8 cellular contexts compared by ENCODE assay signal in the genomic region with DNA sequence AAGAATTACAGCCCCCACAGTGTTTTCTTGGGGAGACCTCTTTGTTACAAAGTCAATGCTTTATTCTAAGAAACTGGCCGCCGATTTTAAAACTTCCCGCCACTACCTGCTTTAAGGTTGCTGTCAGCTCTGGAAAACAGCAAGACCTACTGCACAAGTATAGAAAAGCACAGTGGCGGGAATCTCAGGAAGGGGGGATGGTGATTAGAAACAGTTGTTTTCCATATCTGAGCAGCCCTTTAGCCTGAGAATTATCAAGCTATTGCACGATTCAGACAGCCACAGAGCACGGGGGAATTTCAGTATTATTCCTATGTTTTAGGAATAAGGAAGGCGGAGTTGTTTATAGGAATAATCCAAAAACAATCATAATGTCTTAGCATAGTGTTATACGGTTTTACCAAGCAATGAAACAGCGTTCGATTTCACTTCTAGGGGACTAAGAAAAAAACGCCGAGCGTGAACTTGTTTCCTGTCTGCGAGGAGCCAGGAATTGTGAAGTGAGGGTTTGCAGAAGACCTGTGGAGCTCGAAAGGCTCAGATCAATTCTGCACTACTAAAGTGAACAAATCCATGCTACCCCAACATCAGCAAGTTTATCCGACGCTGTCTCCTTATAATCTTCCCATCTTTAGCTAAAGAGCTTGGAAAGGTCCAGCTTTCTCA.
DNase-seq lines count a peak whose midpoint lies in the region; ATAC-seq and TF ChIP-seq lines count a peak whose summit lies in the region.

No MANE protein-coding gene starts in this region.

- no peaks in the 10 kb centered on the region for H3K9me3 Mint-ChIP-seq in CD8-positive, alpha-beta memory T cell
- H3K9me3 Mint-ChIP-seq in activated CD4-positive, alpha-beta memory T cell treated with anti-CD3 and anti-CD28 coated beads for 36 hours, result no peaks in the 10 kb centered on the region

- peaks cover 0 to 10% (median 0%) of the 10 kb centered on the region in 3 donors for H3K36me3 Mint-ChIP-seq in CD8-positive, alpha-beta memory T cell
- no peaks in the 10 kb centered on the region for H3K36me3 Mint-ChIP-seq in activated CD4-positive, alpha-beta memory T cell treated with anti-CD3 and anti-CD28 coated beads for 36 hours

- peak; percentile 41 for ATAC-seq in GM19397 (IDR thresholded peaks at IDR 0.05; ENCODE audit: unreplicated experiment)
- ATAC-seq in HG03378 (IDR thresholded peaks at IDR 0.05; ENCODE audit: unreplicated experiment), result peak; percentile 30

- TF ChIP-seq CTCF in spleen (IDR thresholded peaks at IDR 0.05 in 8 of 11, conservative IDR thresholded peaks at IDR 0.05 in 3 of 11), result no peak

- no peak overlapping the region for H3K27ac ChIP-seq in CD8-positive, alpha-beta memory T cell (ENCODE audit: low read depth, low read length)
- H3K27ac ChIP-seq in spleen, result peak overlapping the region in 5 of 8 donors; percentile 51 to 73 (median 66)

- peak overlapping the region; percentile 90 to 99 (median 93) for H3K4me3 Mint-ChIP-seq in CD8-positive, alpha-beta memory T cell
- H3K4me3 Mint-ChIP-seq in activated CD4-positive, alpha-beta memory T cell treated with anti-CD3 and anti-CD28 coated beads for 36 hours, result peak overlapping the region; percentile 85

- no peaks in the 10 kb centered on the region for H3K9me3 ChIP-seq in CD8-positive, alpha-beta memory T cell (ENCODE audit: low read length)
- peaks cover 3% of the 10 kb centered on the region for H3K9me3 ChIP-seq in iPS-15b (ENCODE audit: control insufficient read depth, insufficient read depth, low read length)
- no peaks in the 10 kb centered on the region for H3K9me3 ChIP-seq in spleen

- H3K27me3 ChIP-seq in CD8-positive, alpha-beta memory T cell (ENCODE audit: insufficient read depth, low read length, poor library complexity, severe bottlenecking), result no peaks in the 10 kb centered on the region
- peaks cover 3% of the 10 kb centered on the region for H3K27me3 ChIP-seq in iPS-15b (ENCODE audit: control insufficient read depth, insufficient read depth, low read length)
- H3K27me3 ChIP-seq in spleen (replicated peaks in 1 of 7), result peaks cover 0 to 20% (median 0%) of the 10 kb centered on the region in 7 donors

- no peak for DNase-seq in CD8-positive, alpha-beta memory T cell
- DNase-seq in activated CD4-positive, alpha-beta memory T cell treated with anti-CD3 and anti-CD28 coated beads for 36 hours, result no peak
- no peak for DNase-seq in spleen
- DNase-seq in NCI-H146 treated with DMSO at 0.1 percent for 48 hours (lab: John Stamatoyannopoulos, UW; ENCODE audit: unreplicated experiment), result no peak
- DNase-seq in MV-4-11 (lab: John Stamatoyannopoulos, UW), result no peak

- CTCF ChIA-PET in CD8-positive, alpha-beta memory T cell (lab: Charles Lee), result interaction anchor here (1.0 to 1.9 kb wide), 5 partner anchors 75 to 312 kb away, joined by 4 to 5 read pairs (median 4); partner anchors contain the start of gene BRWD3
- CTCF ChIA-PET in activated CD4-positive, alpha-beta memory T cell treated with anti-CD3 and anti-CD28 coated beads for 36 hours (lab: Charles Lee), result interaction anchor here (0.6 to 1.5 kb wide), 8 partner anchors 23 to 662 kb away, joined by 3 to 7 read pairs (median 3); partner anchors contain the start of genes HMGN5 and SH3BGRL

- peak overlapping the region in 4 of 8 donors; percentile 57 to 90 (median 81) for H3K27ac Mint-ChIP-seq in CD8-positive, alpha-beta memory T cell
- no peak overlapping the region for H3K27ac Mint-ChIP-seq in activated CD4-positive, alpha-beta memory T cell treated with anti-CD3 and anti-CD28 coated beads for 36 hours

- intact Hi-C loops in activated CD4-positive, alpha-beta memory T cell treated with anti-CD3 and anti-CD28 coated beads for 36 hours (cut with micrococcal nuclease), result loop anchor here (2.0 to 10.0 kb wide), 2 partner anchors 244 to 456 kb away; no protein-coding TSS in a partner anchor
- intact Hi-C loops in spleen (cut with DNase I; ENCODE audit: low total_unique reads), result no loop called here

- 0 to 33% (median 2%) methylated on average over 17 of the region's 17 CpGs for WGBS in spleen, 5 donors

- no peak overlapping the region for H3K9ac ChIP-seq in iPS-15b (ENCODE audit: low read depth, low read length)

- no peaks in the 10 kb centered on the region for H3K4me1 ChIP-seq in CD8-positive, alpha-beta memory T cell (ENCODE audit: insufficient read depth, low read length)
- H3K4me1 ChIP-seq in iPS-15b (ENCODE audit: control insufficient read depth, insufficient read depth, low read length) (no peaks in the 10 kb centered on the region), spleen (peaks cover 0 to 8% (median 0%) of the 10 kb centered on the region in 6 donors)

- H3K4me1 Mint-ChIP-seq in CD8-positive, alpha-beta memory T cell, result peaks cover 6 to 20% (median 18%) of the 10 kb centered on the region in 3 donors
- H3K4me1 Mint-ChIP-seq in activated CD4-positive, alpha-beta memory T cell treated with anti-CD3 and anti-CD28 coated beads for 36 hours (ENCODE audit: low read depth), result peaks cover 6% of the 10 kb centered on the region

- peak overlapping the region; percentile 76 for H3K4me3 ChIP-seq in CD8-positive, alpha-beta memory T cell (ENCODE audit: low read length)
- H3K4me3 ChIP-seq in iPS-15b (ENCODE audit: low read depth, low read length), result peak overlapping the region; percentile 76
- H3K4me3 ChIP-seq in spleen, result peak overlapping the region; percentile 38 to 73 (median 52)

- POLR2A ChIA-PET in CD8-positive, alpha-beta memory T cell (lab: Charles Lee), result no interaction called here
- POLR2A ChIA-PET in activated CD4-positive, alpha-beta memory T cell treated with anti-CD3 and anti-CD28 coated beads for 36 hours (lab: Charles Lee), result interaction anchor here (0.7 kb wide), 1 partner anchor 312 kb away, joined by 3 read pairs; no protein-coding TSS in a partner anchor

- peaks cover 0 to 7% of the 10 kb centered on the region in 2 donors for H3K27me3 Mint-ChIP-seq in CD8-positive, alpha-beta memory T cell
- H3K27me3 Mint-ChIP-seq in activated CD4-positive, alpha-beta memory T cell treated with anti-CD3 and anti-CD28 coated beads for 36 hours, result peaks cover 1% of the 10 kb centered on the region

- no peaks in the 10 kb centered on the region for H3K36me3 ChIP-seq in CD8-positive, alpha-beta memory T cell (ENCODE audit: insufficient read depth, low read length)
- H3K36me3 ChIP-seq in iPS-15b (ENCODE audit: control insufficient read depth, insufficient read depth, low read length), result no peaks in the 10 kb centered on the region
- no peaks in the 10 kb centered on the region for H3K36me3 ChIP-seq in spleen

- no peak for TF ChIP-seq POLR2A in spleen (IDR thresholded peaks at IDR 0.05)
